In the genomic region with DNA sequence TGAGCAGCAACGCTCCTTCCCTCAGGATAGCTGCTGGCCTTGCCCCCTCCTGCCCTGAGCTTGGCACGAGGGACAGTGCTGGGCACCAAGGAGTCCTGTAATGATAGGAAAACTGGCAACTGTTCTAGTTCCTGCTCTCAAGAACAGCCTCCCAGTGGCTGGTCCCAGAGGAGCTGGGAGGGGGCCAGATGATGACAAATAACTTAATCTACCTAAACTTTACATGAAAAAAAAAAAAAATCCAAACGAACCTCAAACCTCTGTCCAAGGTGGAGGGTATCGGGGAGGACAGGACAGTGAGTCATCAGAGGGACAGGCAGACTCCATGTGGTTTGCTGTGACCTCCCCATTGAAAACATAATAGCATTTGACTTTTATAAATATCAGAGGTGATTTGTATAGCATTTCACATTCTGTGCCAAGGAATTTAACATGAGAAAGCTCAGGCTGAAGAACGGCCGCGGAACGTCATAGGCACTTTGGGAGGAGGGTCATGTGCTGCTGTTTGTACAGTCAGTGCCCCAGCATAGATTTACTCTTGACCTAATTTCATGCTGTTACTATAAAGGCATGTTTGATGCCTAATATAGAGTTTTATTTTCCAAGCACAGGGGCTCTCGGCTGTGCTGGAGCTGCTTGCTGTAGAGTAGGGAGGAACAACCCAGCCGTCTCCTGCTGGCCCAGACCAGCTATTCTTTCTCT, we compare ENCODE assay signal across 8 cellular contexts.
DNase-seq lines count a peak whose midpoint lies in the region; ATAC-seq and TF ChIP-seq lines count a peak whose summit lies in the region.

No MANE protein-coding gene starts in this region.

- H3K14ac ChIP-seq in IMR-90 (replicated peaks; ENCODE audit: low read depth, low read length), result no peak overlapping the region

- H3K18ac ChIP-seq in IMR-90 (ENCODE audit: low read depth, low read length), result no peak overlapping the region; the same call in 1 of the 2 replicates

- H3K9me3 ChIP-seq in IMR-90 (ENCODE audit: control insufficient read depth, insufficient read depth, low read length), result no peaks in the 10 kb centered on the region; the same call in 1 of the 2 replicates
- H3K9me3 ChIP-seq in left lung, result no peaks in the 10 kb centered on the region
- no peaks in the 10 kb centered on the region for H3K9me3 ChIP-seq in subcutaneous abdominal adipose tissue (ENCODE audit: control insufficient read depth in 5 of 5, low read length in 5 of 5)

- H3K36me3 Mint-ChIP-seq in chondrocyte (ENCODE audit: low read depth) (peaks cover 3% of the 10 kb centered on the region), WTC11 (no peaks in the 10 kb centered on the region)

- no peak overlapping the region for H3K23ac ChIP-seq in IMR-90 (ENCODE audit: low read depth, low read length)

- no peak overlapping the region for H2BK15ac ChIP-seq in IMR-90 (ENCODE audit: low read depth, low read length)

- H3K4me1 ChIP-seq in IMR-90 (ENCODE audit: control insufficient read depth, insufficient read depth, low read length) (peaks cover 7% of the 10 kb centered on the region; the same call in 1 of the 2 replicates), left lung (peaks cover 27 to 68% of the 10 kb centered on the region in 2 donors), subcutaneous abdominal adipose tissue (ENCODE audit: control insufficient read depth in 5 of 5, insufficient read depth in 5 of 5, low read length in 5 of 5) (peaks cover 12 to 90% (median 80%) of the 10 kb centered on the region in 5 donors)

- no peaks in the 10 kb centered on the region for H3K79me1 ChIP-seq in IMR-90 (ENCODE audit: low read depth in 1 of 2, low read length in 2 of 2)

- H3K4me1 Mint-ChIP-seq in chondrocyte (ENCODE audit: low read depth) (peaks cover 56% of the 10 kb centered on the region), WTC11 (peaks cover 10% of the 10 kb centered on the region)

- H3K4me3 ChIP-seq in IMR-90 (ENCODE audit: insufficient read depth, low read depth, low read length), result no peak overlapping the region
- H3K4me3 ChIP-seq in left lung, result no peak overlapping the region
- H3K4me3 ChIP-seq in subcutaneous abdominal adipose tissue (ENCODE audit: low read depth in 1 of 5, low read length in 5 of 5), result no peak overlapping the region

- intact Hi-C loops in IMR-90 (cut with micrococcal nuclease) (loop anchor here (1.0 kb wide), 1 partner anchor 38 kb away; no protein-coding TSS in a partner anchor), left lung (cut with DNase I) (no loop called here)

- POLR2A ChIA-PET in IMR-90 (lab: Charles Lee; ENCODE audit: unreplicated experiment) (interaction anchor here (0.7 kb wide), 1 partner anchor 10 kb away, joined by 4 read pairs; no protein-coding TSS in a partner anchor), WTC11 (lab: Charles Lee) (interaction anchor here (1.2 kb wide), 1 partner anchor 12 kb away, joined by 3 read pairs; no protein-coding TSS in a partner anchor)

- in situ Hi-C loops in IMR-90 (cut with MboI; ENCODE audit: low sequenced_read_pairs), result no loop called here

- H2BK5ac ChIP-seq in IMR-90 (ENCODE audit: low read depth, low read length, poor library complexity, severe bottlenecking), result no peak overlapping the region

- H4K8ac ChIP-seq in IMR-90 (ENCODE audit: low read depth in 2 of 2, low read length in 2 of 2), result no peak overlapping the region

- H3K4ac ChIP-seq in IMR-90 (ENCODE audit: low read depth, low read length), result no peak overlapping the region

- H3K27ac ChIP-seq in IMR-90 (ENCODE audit: insufficient read depth, low read length) (peak overlapping the region; percentile 43; the same call in 1 of the 2 replicates), left lung (peak overlapping the region; percentile 62 to 79), subcutaneous abdominal adipose tissue (ENCODE audit: low read depth, low read length) (peak overlapping the region; percentile 98)

- dilution Hi-C loops in IMR-90 (cut with HindIII; ENCODE audit: low sequenced_read_pairs, unreplicated experiment), result no loop called here

- H2AK9ac ChIP-seq in IMR-90 (replicated peaks; ENCODE audit: low read depth, low read length, poor library complexity), result no peak overlapping the region

- H4K91ac ChIP-seq in IMR-90 (ENCODE audit: insufficient read depth, low read depth, low read length), result no peak overlapping the region

- no peak overlapping the region for H2BK20ac ChIP-seq in IMR-90 (ENCODE audit: low read depth, low read length)

- H2AFZ ChIP-seq in IMR-90 (replicated peaks; ENCODE audit: low read length, poor library complexity), result no peak overlapping the region

- no peak for TF ChIP-seq RAD21 in IMR-90 (IDR thresholded peaks at IDR 0.05; ENCODE audit: low read length)

- TF ChIP-seq POLR2A in IMR-90 (IDR thresholded peaks at IDR 0.05; ENCODE audit: low read depth, low read length), result no peak

- no peaks in the 10 kb centered on the region for H4K20me1 ChIP-seq in IMR-90 (ENCODE audit: insufficient read depth, low read length)

- peak overlapping the region; percentile 43; the same call in 1 of the 2 replicates for H3K4me2 ChIP-seq in IMR-90 (ENCODE audit: low read depth, low read length)

- no peaks in the 10 kb centered on the region for H3K36me3 ChIP-seq in IMR-90 (ENCODE audit: control insufficient read depth, insufficient read depth, low read length)
- no peaks in the 10 kb centered on the region for H3K36me3 ChIP-seq in left lung
- H3K36me3 ChIP-seq in subcutaneous abdominal adipose tissue (ENCODE audit: control insufficient read depth in 5 of 5, insufficient read depth in 5 of 5, low read length in 5 of 5), result peaks cover 0 to 5% (median 0%) of the 10 kb centered on the region in 5 donors

- DNase-seq in IMR-90 (peak; percentile 71), chondrocyte (ENCODE audit: low spot score) (no peak), left lung (peak in 1 of 2 donors; percentile 78), ecto neural progenitor cell (ENCODE audit: low spot score) (no peak), WTC11 (ENCODE audit: low spot score) (no peak)

- H3K56ac ChIP-seq in IMR-90 (ENCODE audit: extremely low read depth, insufficient read depth, low read length), result no peak overlapping the region

- no peak overlapping the region for H4K5ac ChIP-seq in IMR-90 (ENCODE audit: low read depth, low read length)

- H2AK5ac ChIP-seq in IMR-90 (ENCODE audit: low read depth, low read length), result no peak overlapping the region

- no TSS peak for BruUV-seq in IMR-90 (replicated peaks; lab: Mats Ljungman, UMichigan)

- no peaks in the 10 kb centered on the region for H3K9me3 Mint-ChIP-seq in chondrocyte (ENCODE audit: low read depth)
- H3K9me3 Mint-ChIP-seq in WTC11, result no peaks in the 10 kb centered on the region

- H3K9me1 ChIP-seq in IMR-90 (ENCODE audit: insufficient read depth, low read length), result 0 out of 2 replicates have a peak, but pooled peaks cover 3% of the 10 kb centered on the region

- TF ChIP-seq CTCF in IMR-90 (conservative IDR thresholded peaks at IDR 0.05; ENCODE audit: low read depth, low read length) (no peak), chondrocyte (IDR thresholded peaks at IDR 0.05) (no peak), left lung (IDR thresholded peaks at IDR 0.05) (no peak), WTC11 (IDR thresholded peaks at IDR 0.05) (no peak)

- no CpG with 5 or more reads among the region's 10 CpGs for WGBS in IMR-90 (ENCODE audit: extremely low coverage in 2 of 2, insufficient read length in 1 of 2), 2 experiments

- peaks cover 1% of the 10 kb centered on the region for H3K27me3 Mint-ChIP-seq in chondrocyte (ENCODE audit: low read depth)
- H3K27me3 Mint-ChIP-seq in WTC11 (ENCODE audit: low read depth), result no peaks in the 10 kb centered on the region

- H3K27ac Mint-ChIP-seq in chondrocyte (ENCODE audit: unreplicated experiment) (peak overlapping the region; percentile 97), WTC11 (no peak overlapping the region)

- CTCF ChIA-PET in IMR-90 (lab: Yijun Ruan, JAX) (interaction anchor here (0.6 to 1.3 kb wide), 2 partner anchors 63 to 1550 kb away, joined by 4 read pairs; no protein-coding TSS in a partner anchor), WTC11 (lab: Charles Lee) (interaction anchor here (1.3 kb wide), 1 partner anchor 63 kb away, joined by 4 read pairs; no protein-coding TSS in a partner anchor)

- ATAC-seq in IMR-90 (ENCODE audit: low read depth) (peak; percentile 89), left lung (peak; percentile 80), HG02759 (IDR thresholded peaks at IDR 0.05; ENCODE audit: unreplicated experiment) (no peak), GM18519 (IDR thresholded peaks at IDR 0.05; ENCODE audit: low FRiP score, unreplicated experiment) (no peak), WTC11 (no peak)

- no peak overlapping the region for H3K4me3 Mint-ChIP-seq in chondrocyte (ENCODE audit: unreplicated experiment)
- H3K4me3 Mint-ChIP-seq in WTC11, result no peak overlapping the region

- no peak overlapping the region; the same call in 1 of the 2 replicates for H3K9ac ChIP-seq in IMR-90 (ENCODE audit: low read depth, low read length)
- H3K9ac ChIP-seq in subcutaneous abdominal adipose tissue (ENCODE audit: low read length in 5 of 5), result peak overlapping the region in 3 of 5 donors; percentile 40 to 65 (median 43)

- H3K27me3 ChIP-seq in IMR-90 (ENCODE audit: control insufficient read depth, insufficient read depth, low read length) (peaks cover 12% of the 10 kb centered on the region; the same call in 1 of the 2 replicates), left lung (no peaks in the 10 kb centered on the region), subcutaneous abdominal adipose tissue (ENCODE audit: control insufficient read depth in 5 of 5, insufficient read depth in 4 of 5, low read length in 5 of 5) (no peaks in the 10 kb centered on the region)

- H2BK120ac ChIP-seq in IMR-90 (ENCODE audit: low read depth, low read length), result no peak overlapping the region

TF ChIP-seq in IMR-90, 13 proteins besides CTCF, POLR2A, EP300 and RAD21 (continues in another document):
- peak; percentile 4; the same call in 1 of the 2 replicates for TF ChIP-seq FOS (IDR thresholded peaks at IDR 0.05; ENCODE audit: low read depth, low read length)
- no peak for TF ChIP-seq MAFK (IDR thresholded peaks at IDR 0.05; ENCODE audit: low read depth, low read length)

TF ChIP-seq in WTC11, 78 proteins besides CTCF, POLR2A, EP300 and RAD21 (continues in another document):
- no peak for TF ChIP-seq ZBTB21 (CRISPR knock-in tag; IDR thresholded peaks at IDR 0.05; ENCODE audit: borderline replicate concordance)
- TF ChIP-seq TP53 (CRISPR knock-in tag; IDR thresholded peaks at IDR 0.05), result no peak
- TF ChIP-seq ZNF317 (CRISPR knock-in tag; IDR thresholded peaks at IDR 0.05; ENCODE audit: borderline replicate concordance, low read depth), result no peak
- TF ChIP-seq, protein P1, sequence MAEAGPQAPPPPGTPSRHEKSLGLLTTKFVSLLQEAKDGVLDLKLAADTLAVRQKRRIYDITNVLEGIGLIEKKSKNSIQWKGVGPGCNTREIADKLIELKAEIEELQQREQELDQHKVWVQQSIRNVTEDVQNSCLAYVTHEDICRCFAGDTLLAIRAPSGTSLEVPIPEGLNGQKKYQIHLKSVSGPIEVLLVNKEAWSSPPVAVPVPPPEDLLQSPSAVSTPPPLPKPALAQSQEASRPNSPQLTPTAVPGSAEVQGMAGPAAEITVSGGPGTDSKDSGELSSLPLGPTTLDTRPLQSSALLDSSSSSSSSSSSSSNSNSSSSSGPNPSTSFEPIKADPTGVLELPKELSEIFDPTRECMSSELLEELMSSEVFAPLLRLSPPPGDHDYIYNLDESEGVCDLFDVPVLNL (CRISPR knock-in tag; IDR thresholded peaks at IDR 0.05; ENCODE audit: borderline replicate concordance, low read depth), result no peak
- no peak for TF ChIP-seq JUN (CRISPR knock-in tag; IDR thresholded peaks at IDR 0.05)

Comparison
In these comparisons a context has a peak if more than half of its experiments do, and no peak if none do; other contexts are left out.
1. ATAC-seq: peak in IMR-90 (single experiment) and left lung (single experiment); none in HG02759 (single experiment), GM18519 (single experiment) and WTC11 (single experiment).
2. H3K27ac ChIP-seq: peak in every context shown above with its lines; median percentile 98 in subcutaneous abdominal adipose tissue; 70 in left lung; 43 in IMR-90.